In genomic region chr1:61980561-61980960, GRCh38 we compare ENCODE assay signal across 13 cellular contexts.
DNase-seq lines count a peak whose midpoint lies in the region; ATAC-seq and TF ChIP-seq lines count a peak whose summit lies in the region.
"Had no signal": no experiment of that assay in that cellular context is flagged by ENCODE, and none has a peak within 500 bp of the region (broad histone marks: within the 10 kb centered on the region; RNA-seq: fewer than 3 reads in every experiment).

No MANE protein-coding gene starts in this region.

- H3K27ac Mint-ChIP-seq in stimulated activated memory B cell treated with anti-CD40 and anti-IgM and Interleukin-4, amounts not matched to agents 10 μg/mL and 1 μg/mL and 100 μg/mL, for 72 hours, result no peak overlapping the region

- no peak overlapping the region for H4K8ac ChIP-seq in mesendoderm (ENCODE audit: low read depth, low read length)

- no peaks in the 10 kb centered on the region for H3K9me2 ChIP-seq in OCI-LY7 (ENCODE audit: insufficient read depth, low read length)

- in situ Hi-C loops in mammary epithelial cell (cut with MboI; ENCODE audit: low sequenced_read_pairs in 2 of 2), result no loop called here

- no peaks in the 10 kb centered on the region for H3K4me1 ChIP-seq in mammary epithelial cell (ENCODE audit: insufficient read depth, low read length)
- H3K4me1 ChIP-seq in mesendoderm (ENCODE audit: control insufficient read depth, low read depth, low read length), result peaks cover 4% of the 10 kb centered on the region
- no peaks in the 10 kb centered on the region for H3K4me1 ChIP-seq in OCI-LY7 (ENCODE audit: insufficient read depth, low read length, poor library complexity, severe bottlenecking)
- H3K4me1 ChIP-seq: lower lobe of right lung had no signal

- peaks cover 14% of the 10 kb centered on the region for H3K36me3 Mint-ChIP-seq in stimulated activated memory B cell treated with anti-CD40 and anti-IgM and Interleukin-4, amounts not matched to agents 10 μg/mL and 1 μg/mL and 100 μg/mL, for 72 hours

- DNase-seq in AG10803 (ENCODE audit: low read depth) (peak; percentile 12), HK-2 (ENCODE audit: unreplicated experiment) (peak; percentile 7), mammary epithelial cell (peak; percentile 27), mesendoderm (peak; percentile 94), OCI-LY7 (ENCODE audit: low spot score) (no peak), OCI-M2 (lab: John Stamatoyannopoulos, UW; ENCODE audit: unreplicated experiment) (no peak)
- DNase-seq: CD4-positive, CD25-positive, alpha-beta regulatory T cell; effector memory CD8-positive, alpha-beta T cell; heart right ventricle; lower lobe of right lung; posterior cingulate gyrus; stimulated activated CD4-positive, alpha-beta T cell treated with anti-CD3 and anti-CD28 coated beads, Interleukin-4, amount 100 ng/mL, for 1 hour had no signal

- no peaks in the 10 kb centered on the region for H3K4me1 Mint-ChIP-seq in stimulated activated memory B cell treated with anti-CD40 and anti-IgM and Interleukin-4, amounts not matched to agents 10 μg/mL and 1 μg/mL and 100 μg/mL, for 72 hours

- H3K9ac ChIP-seq in mammary epithelial cell (ENCODE audit: insufficient read depth, low read length) (no peak overlapping the region), mesendoderm (ENCODE audit: low read length) (no peak overlapping the region)

- H3K27me3 ChIP-seq in mammary epithelial cell (ENCODE audit: insufficient read depth, low read length) (no peaks in the 10 kb centered on the region), mesendoderm (ENCODE audit: insufficient read depth, low read length, poor library complexity) (no peaks in the 10 kb centered on the region)
- H3K27me3 ChIP-seq: heart right ventricle had no signal

- TF ChIP-seq CTCF in AG10803 (conservative IDR thresholded peaks at IDR 0.05; ENCODE audit: low read length) (no peak), mammary epithelial cell (conservative IDR thresholded peaks at IDR 0.05 in 1 of 2, IDR thresholded peaks at IDR 0.05 in 1 of 2; ENCODE audit: extremely low read depth in 1 of 2, insufficient read depth in 1 of 2, low read depth in 1 of 2, low read length in 2 of 2) (no peak), OCI-LY7 (conservative IDR thresholded peaks at IDR 0.05; ENCODE audit: low read length) (no peak)

- H3K4me3 ChIP-seq in AG10803 (ENCODE audit: low read length) (no peak overlapping the region), mammary epithelial cell (replicated peaks in 1 of 3; ENCODE audit: insufficient read depth in 1 of 3, low read depth in 2 of 3, low read length in 3 of 3) (no peak overlapping the region), mesendoderm (ENCODE audit: low read length) (no peak overlapping the region), OCI-LY7 (ENCODE audit: low read depth, low read length, poor library complexity, severe bottlenecking) (no peak overlapping the region)
- H3K4me3 ChIP-seq: heart right ventricle, lower lobe of right lung had no signal

- intact Hi-C loops in mammary epithelial cell (cut with micrococcal nuclease) (no loop called here), OCI-LY7 (cut with micrococcal nuclease; ENCODE audit: unreplicated experiment) (no loop called here)

- POLR2A ChIA-PET in OCI-LY7 (lab: Charles Lee), result no interaction called here

- BruUV-seq in mammary epithelial cell (replicated peaks; lab: Mats Ljungman, UMichigan) (no TSS peak), OCI-LY7 (replicated peaks; lab: Mats Ljungman, UMichigan) (no TSS peak)

- H3K4me3 Mint-ChIP-seq in stimulated activated memory B cell treated with anti-CD40 and anti-IgM and Interleukin-4, amounts not matched to agents 10 μg/mL and 1 μg/mL and 100 μg/mL, for 72 hours, result no peak overlapping the region
- H3K4me3 Mint-ChIP-seq: CD4-positive, CD25-positive, alpha-beta regulatory T cell; effector memory CD8-positive, alpha-beta T cell had no signal

- no peak overlapping the region for H3K27ac ChIP-seq in mammary epithelial cell (ENCODE audit: insufficient read depth, low read depth, low read length)
- no peak overlapping the region for H3K27ac ChIP-seq in mesendoderm (ENCODE audit: low read depth, low read length)
- H3K27ac ChIP-seq in OCI-LY7 (ENCODE audit: low read depth, low read length, poor library complexity, severe bottlenecking), result no peak overlapping the region
- H3K27ac ChIP-seq: heart right ventricle, lower lobe of right lung had no signal

- no peaks in the 10 kb centered on the region for H3K27me3 Mint-ChIP-seq in stimulated activated memory B cell treated with anti-CD40 and anti-IgM and Interleukin-4, amounts not matched to agents 10 μg/mL and 1 μg/mL and 100 μg/mL, for 72 hours
- H3K27me3 Mint-ChIP-seq: CD4-positive, CD25-positive, alpha-beta regulatory T cell; effector memory CD8-positive, alpha-beta T cell had no signal

- no peak overlapping the region for H3K4me2 ChIP-seq in mammary epithelial cell (ENCODE audit: insufficient read depth, low read depth, low read length)
- no peak overlapping the region for H3K4me2 ChIP-seq in mesendoderm (ENCODE audit: low read length)
- H3K4me2 ChIP-seq in OCI-LY7 (ENCODE audit: low read length), result no peak overlapping the region

- no peaks in the 10 kb centered on the region for H3K79me2 ChIP-seq in mammary epithelial cell (ENCODE audit: insufficient read depth, low read length)
- no peaks in the 10 kb centered on the region for H3K79me2 ChIP-seq in mesendoderm (ENCODE audit: control insufficient read depth, insufficient read depth, low read length)
- H3K79me2 ChIP-seq in OCI-LY7 (ENCODE audit: insufficient read depth, low read depth, low read length), result no peaks in the 10 kb centered on the region

- H3K36me3 ChIP-seq in mammary epithelial cell (ENCODE audit: insufficient read depth, low read length) (peaks cover 2% of the 10 kb centered on the region), mesendoderm (ENCODE audit: control insufficient read depth, insufficient read depth, low read length) (no peaks in the 10 kb centered on the region), OCI-LY7 (ENCODE audit: insufficient read depth, low read length) (no peaks in the 10 kb centered on the region)
- H3K36me3 ChIP-seq: heart right ventricle, lower lobe of right lung had no signal

- dilution Hi-C loops in mammary epithelial cell (cut with HindIII; ENCODE audit: low sequenced_read_pairs), result no loop called here

- H3K56ac ChIP-seq in mesendoderm (ENCODE audit: low read length), result no peak overlapping the region

- CTCF ChIA-PET in mammary epithelial cell (lab: Charles Lee; ENCODE audit: low non-redundant PET), result no interaction called here
- CTCF ChIA-PET in OCI-LY7 (lab: Charles Lee; ENCODE audit: unreplicated experiment), result no interaction called here

- no peak overlapping the region for H2BK15ac ChIP-seq in mesendoderm (replicated peaks; ENCODE audit: low read depth)

- no peaks in the 10 kb centered on the region for H3K9me3 Mint-ChIP-seq in stimulated activated memory B cell treated with anti-CD40 and anti-IgM and Interleukin-4, amounts not matched to agents 10 μg/mL and 1 μg/mL and 100 μg/mL, for 72 hours
- H3K9me3 Mint-ChIP-seq: CD4-positive, CD25-positive, alpha-beta regulatory T cell; effector memory CD8-positive, alpha-beta T cell had no signal

- H4K20me1 ChIP-seq in mammary epithelial cell (ENCODE audit: insufficient read depth, low read length), result no peaks in the 10 kb centered on the region
- no peaks in the 10 kb centered on the region for H4K20me1 ChIP-seq in OCI-LY7 (ENCODE audit: insufficient read depth, low read length)

- H3K79me1 ChIP-seq in mesendoderm (ENCODE audit: low read length), result no peaks in the 10 kb centered on the region

- WGBS in mammary epithelial cell (ENCODE audit: low coverage, missing lambda C conversion rate), result 85% methylated on average over 4 of the region's 4 CpGs
- no CpG with 5 or more reads among the region's 4 CpGs for WGBS in mesendoderm (ENCODE audit: extremely low coverage, insufficient coverage, low lambda C conversion rate)

- H3K9me3 ChIP-seq in mammary epithelial cell (replicated peaks; ENCODE audit: insufficient read depth, low read length) (no peaks in the 10 kb centered on the region), OCI-LY7 (ENCODE audit: low read length) (no peaks in the 10 kb centered on the region)
- H3K9me3 ChIP-seq: heart right ventricle, lower lobe of right lung had no signal

- no peak overlapping the region for H3K4ac ChIP-seq in mesendoderm (ENCODE audit: low read depth, low read length)

- no peak overlapping the region for H2BK5ac ChIP-seq in mesendoderm (ENCODE audit: low read length)

- no peak overlapping the region for H2AK5ac ChIP-seq in mesendoderm (ENCODE audit: low read length)

- H4K5ac ChIP-seq in mesendoderm (ENCODE audit: low read length), result no peak overlapping the region

- no peak for ATAC-seq in stimulated activated memory B cell treated with anti-CD40 and anti-IgM and Interleukin-4, amounts not matched to agents 10 μg/mL and 1 μg/mL and 100 μg/mL, for 72 hours
- ATAC-seq: effector memory CD8-positive, alpha-beta T cell; heart right ventricle; lower lobe of right lung had no signal

- H3K23ac ChIP-seq in mesendoderm (ENCODE audit: low read length), result no peak overlapping the region

- H2AFZ ChIP-seq in mammary epithelial cell (ENCODE audit: low read depth, low read length) (no peak overlapping the region), OCI-LY7 (ENCODE audit: low read length) (no peak overlapping the region)

- no peak overlapping the region for H3K18ac ChIP-seq in mesendoderm (ENCODE audit: low read length)

- H2BK120ac ChIP-seq in mesendoderm (ENCODE audit: low read depth, low read length), result no peak overlapping the region

Comparison
In these comparisons a context has a peak if more than half of its experiments do, and no peak if none do; other contexts are left out.
1. DNase-seq: peak in AG10803 (single experiment), HK-2 (single experiment), mammary epithelial cell (single experiment) and mesendoderm (single experiment); none in OCI-LY7 (single experiment) and OCI-M2 (single experiment).